Comparison of ENCODE assay signal across 8 cellular contexts in the genomic region with DNA sequence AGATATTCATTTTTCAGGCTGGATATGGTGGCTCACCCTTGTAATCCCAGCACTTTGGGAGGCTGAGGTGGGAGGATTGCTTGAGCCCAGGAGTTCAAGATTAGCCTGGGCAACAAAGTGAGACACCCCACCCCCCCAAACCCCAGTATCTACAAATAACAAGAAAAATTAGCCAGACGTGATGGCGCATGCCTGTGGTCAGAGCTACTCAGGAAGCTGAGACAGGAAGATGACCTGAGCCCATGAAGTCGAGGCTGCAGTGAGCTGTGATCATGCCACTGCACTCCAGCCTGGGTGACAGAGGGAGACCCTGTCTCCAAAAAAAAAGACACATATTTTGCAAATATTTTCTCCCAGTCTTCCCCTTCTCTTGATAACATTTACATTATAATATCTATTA. TPM values are rescaled to one million over a fixed set of nuclear protein-coding genes. Genes with fewer than 3 reads are reported as not detected.
A peak's percentile ranks its signal among the peaks of the same experiment; 100 is the strongest.
DNase-seq lines count a peak whose midpoint lies in the region; ATAC-seq, FAIRE-seq and TF ChIP-seq lines count a peak whose summit lies in the region.
"Not testable (repeated sequence)": the region's sequence is repeated elsewhere in the genome, so short reads cannot be mapped to it uniquely, and the experiment has no call there.

No MANE protein-coding gene starts in this region.

- TF ChIP-seq POLR2A in GM12892 (IDR thresholded peaks at IDR 0.05; ENCODE audit: low read depth, low read length): not testable (repeated sequence)

- CTCF ChIA-PET in activated CD8-positive, alpha-beta memory T cell treated with anti-CD3 and anti-CD28 coated beads, Interleukin-2, amount 10 ng/mL, durations not matched to agents 7 days and 5 days (lab: Charles Lee): interaction anchor here (1.2 kb wide), 1 partner anchor 51 kb away, joined by 3 read pairs; the partner anchor contains the start of gene BTG1

- peak; percentile 51 for FAIRE-seq in GM12892 (lab: Jason Lieb, UNC)

- not testable (repeated sequence) for H3K4me3 ChIP-seq in fibroblast of pulmonary artery (replicated peaks; ENCODE audit: low read depth, low read length)

- not testable (repeated sequence) for H3K36me3 Mint-ChIP-seq in activated CD8-positive, alpha-beta memory T cell treated with anti-CD3 and anti-CD28 coated beads, Interleukin-2, amount 10 ng/mL, durations not matched to agents 7 days and 5 days; stimulated activated naive CD8-positive, alpha-beta T cell treated with anti-CD3 and anti-CD28 coated beads, Interleukin-15, Interleukin-2, amounts not matched to agents 100 ng/mL and 50 ng/mL, for 24 hours (ENCODE audit: low read depth)

- not testable (repeated sequence) for H3K9me3 Mint-ChIP-seq in activated CD8-positive, alpha-beta memory T cell treated with anti-CD3 and anti-CD28 coated beads, Interleukin-2, amount 10 ng/mL, durations not matched to agents 7 days and 5 days (ENCODE audit: low read depth); stimulated activated naive CD8-positive, alpha-beta T cell treated with anti-CD3 and anti-CD28 coated beads, Interleukin-15, Interleukin-2, amounts not matched to agents 100 ng/mL and 50 ng/mL, for 24 hours

- DNase-seq in GM12892 (ENCODE audit: insufficient read length): not testable (repeated sequence)
- DNase-seq in NCI-H226: peak; percentile 53
- peak; percentile 59 for DNase-seq in activated CD8-positive, alpha-beta memory T cell treated with anti-CD3 and anti-CD28 coated beads, Interleukin-2, amount 10 ng/mL, durations not matched to agents 7 days and 5 days
- peak; percentile 35 for DNase-seq in fibroblast of pulmonary artery (ENCODE audit: low read depth)

- H3K27me3 Mint-ChIP-seq in activated CD8-positive, alpha-beta memory T cell treated with anti-CD3 and anti-CD28 coated beads, Interleukin-2, amount 10 ng/mL, durations not matched to agents 7 days and 5 days; stimulated activated naive CD8-positive, alpha-beta T cell treated with anti-CD3 and anti-CD28 coated beads, Interleukin-15, Interleukin-2, amounts not matched to agents 100 ng/mL and 50 ng/mL, for 24 hours: not testable (repeated sequence)

- not testable (repeated sequence) for TF ChIP-seq CTCF in fibroblast of pulmonary artery (IDR thresholded peaks at IDR 0.05; ENCODE audit: low read length, missing control alignments)

- ATAC-seq in GM19438 (IDR thresholded peaks at IDR 0.05; ENCODE audit: low read depth, unreplicated experiment) (peak; percentile 83), HG02623 (IDR thresholded peaks at IDR 0.05; ENCODE audit: unreplicated experiment) (peak; percentile 49), HG03354 (IDR thresholded peaks at IDR 0.05; ENCODE audit: poor library complexity, severe bottlenecking, unreplicated experiment) (peak; percentile 69)
- ATAC-seq in activated CD8-positive, alpha-beta memory T cell treated with anti-CD3 and anti-CD28 coated beads, Interleukin-2, amount 10 ng/mL, durations not matched to agents 7 days and 5 days: peak; percentile 74

- peaks cover 19% of the 10 kb centered on the region for H3K4me1 Mint-ChIP-seq in activated CD8-positive, alpha-beta memory T cell treated with anti-CD3 and anti-CD28 coated beads, Interleukin-2, amount 10 ng/mL, durations not matched to agents 7 days and 5 days
- peaks cover 51% of the 10 kb centered on the region for H3K4me1 Mint-ChIP-seq in stimulated activated naive CD8-positive, alpha-beta T cell treated with anti-CD3 and anti-CD28 coated beads, Interleukin-15, Interleukin-2, amounts not matched to agents 100 ng/mL and 50 ng/mL, for 24 hours (ENCODE audit: low read depth)

- H3K4me3 Mint-ChIP-seq in activated CD8-positive, alpha-beta memory T cell treated with anti-CD3 and anti-CD28 coated beads, Interleukin-2, amount 10 ng/mL, durations not matched to agents 7 days and 5 days; stimulated activated naive CD8-positive, alpha-beta T cell treated with anti-CD3 and anti-CD28 coated beads, Interleukin-15, Interleukin-2, amounts not matched to agents 100 ng/mL and 50 ng/mL, for 24 hours: not testable (repeated sequence)

- peak overlapping the region; percentile 32 for H3K27ac Mint-ChIP-seq in activated CD8-positive, alpha-beta memory T cell treated with anti-CD3 and anti-CD28 coated beads, Interleukin-2, amount 10 ng/mL, durations not matched to agents 7 days and 5 days
- H3K27ac Mint-ChIP-seq in stimulated activated naive CD8-positive, alpha-beta T cell treated with anti-CD3 and anti-CD28 coated beads, Interleukin-15, Interleukin-2, amounts not matched to agents 100 ng/mL and 50 ng/mL, for 24 hours: peak overlapping the region; percentile 28

RNA-seq across cellular contexts. Expression of gene BTG1, which starts 51.3 kb away (rescaled TPM):
- 123 TPM for polyA plus RNA-seq in GM12892 (2012; ENCODE audit: missing spikeins)
- total RNA-seq in activated CD8-positive, alpha-beta memory T cell treated with anti-CD3 and anti-CD28 coated beads, Interleukin-2, amount 10 ng/mL, durations not matched to agents 7 days and 5 days: 100 to 1,000 TPM in 1 of 2 experiments, 10 to 100 TPM in 1; 91.7 to 132 TPM
